12 cellular contexts compared by ENCODE assay signal in the genomic region with DNA sequence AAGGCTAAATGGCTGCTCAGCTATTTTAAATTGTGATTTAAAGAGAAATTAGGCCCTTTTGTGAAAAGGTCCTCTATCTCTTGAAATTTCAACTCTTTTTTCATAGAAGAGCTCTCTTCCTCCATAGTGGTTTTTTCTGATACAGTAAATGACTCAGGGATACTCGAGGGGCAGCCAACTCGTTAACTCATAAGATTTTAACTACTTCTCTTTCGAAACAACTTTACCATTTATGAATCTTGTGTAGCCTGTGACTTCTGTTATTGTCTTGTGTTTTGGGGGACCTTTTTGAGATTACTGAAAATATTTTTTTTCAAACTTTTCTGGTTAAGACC. TPM values are rescaled to one million over a fixed set of nuclear protein-coding genes. Genes with fewer than 3 reads are reported as not detected.
A peak's percentile ranks its signal among the peaks of the same experiment; 100 is the strongest.
DNase-seq lines count a peak whose midpoint lies in the region; ATAC-seq and TF ChIP-seq lines count a peak whose summit lies in the region.
"Had no signal": no experiment of that assay in that cellular context is flagged by ENCODE, and none has a peak within 500 bp of the region (broad histone marks: within the 10 kb centered on the region; RNA-seq: fewer than 3 reads in every experiment).

No MANE protein-coding gene starts in this region.

- H3K36me3 Mint-ChIP-seq in activated CD4-positive, alpha-beta T cell treated with anti-CD3 and anti-CD28 coated beads for 36 hours (ENCODE audit: low read depth): peaks cover 56% of the 10 kb centered on the region
- H3K36me3 Mint-ChIP-seq in dendritic cell treated with granulocyte-macrophage colony-stimulating factor and Interleukin-4, amounts not matched to agents 40 ng/mL and 50 ng/mL, for 4 days (ENCODE audit: low read depth): peaks cover 51% of the 10 kb centered on the region
- H3K36me3 Mint-ChIP-seq in stimulated activated memory B cell treated with anti-CD40 and anti-IgM and Interleukin-4, amounts not matched to agents 10 μg/mL and 1 μg/mL and 100 μg/mL, for 72 hours: peaks cover 69% of the 10 kb centered on the region

- TF ChIP-seq CTCF in NB4 (IDR thresholded peaks at IDR 0.05; ENCODE audit: low read depth, low read length) (no peak), lower leg skin (IDR thresholded peaks at IDR 0.05) (no peak)

- no peak for ATAC-seq in activated CD4-positive, alpha-beta T cell treated with anti-CD3 and anti-CD28 coated beads for 36 hours
- no peak for ATAC-seq in stimulated activated memory B cell treated with anti-CD40 and anti-IgM and Interleukin-4, amounts not matched to agents 10 μg/mL and 1 μg/mL and 100 μg/mL, for 72 hours

- intact Hi-C loops in activated CD4-positive, alpha-beta T cell treated with anti-CD3 and anti-CD28 coated beads for 36 hours (cut with DNase I, micrococcal nuclease): loop anchor here in 1 of 2 experiments (5.0 kb wide), 1 partner anchor 34 kb away; no protein-coding TSS in a partner anchor
- intact Hi-C loops in dendritic cell treated with granulocyte-macrophage colony-stimulating factor and Interleukin-4, amounts not matched to agents 40 ng/mL and 50 ng/mL, for 4 days (cut with micrococcal nuclease): loop anchor here (5.0 kb wide), 1 partner anchor 34 kb away; no protein-coding TSS in a partner anchor
- intact Hi-C loops in posterior cingulate gyrus (cut with DNase I): no loop called here
- intact Hi-C loops in lower leg skin (cut with DNase I; ENCODE audit: low total_unique reads): no loop called here

- peaks cover 78% of the 10 kb centered on the region for H3K4me1 Mint-ChIP-seq in activated CD4-positive, alpha-beta T cell treated with anti-CD3 and anti-CD28 coated beads for 36 hours
- H3K4me1 Mint-ChIP-seq in dendritic cell treated with granulocyte-macrophage colony-stimulating factor and Interleukin-4, amounts not matched to agents 40 ng/mL and 50 ng/mL, for 4 days (ENCODE audit: low read depth): peaks cover 89% of the 10 kb centered on the region
- H3K4me1 Mint-ChIP-seq in stimulated activated memory B cell treated with anti-CD40 and anti-IgM and Interleukin-4, amounts not matched to agents 10 μg/mL and 1 μg/mL and 100 μg/mL, for 72 hours: peaks cover 97% of the 10 kb centered on the region

- DNase-seq in activated CD4-positive, alpha-beta T cell treated with anti-CD3 and anti-CD28 coated beads for 36 hours: no peak
- DNase-seq in activated CD4-positive, alpha-beta T cell treated with anti-CD3 and anti-CD28 coated beads for 48 hours: no peak
- DNase-seq in NB4 (ENCODE audit: low read depth) (peak; percentile 77), posterior cingulate gyrus (no peak), lower leg skin (ENCODE audit: low spot score in 2 of 2) (no peak)
- DNase-seq in activated naive CD4-positive, alpha-beta T cell treated with Interleukin-2 at 50 U/mL for 16 hours: no peak
- DNase-seq: 8988T, kidney, NCI-H1694 treated with DMSO at 0.1 percent for 48 hours, nucleus accumbens had no signal

- CTCF ChIA-PET in activated CD4-positive, alpha-beta T cell treated with anti-CD3 and anti-CD28 coated beads for 36 hours (lab: Charles Lee): interaction anchor here (0.9 to 1.0 kb wide), 2 partner anchors 64 to 102 kb away, joined by 3 to 4 read pairs; no protein-coding TSS in a partner anchor

- H3K27ac Mint-ChIP-seq in activated CD4-positive, alpha-beta T cell treated with anti-CD3 and anti-CD28 coated beads for 36 hours: peak overlapping the region; percentile 51
- H3K27ac Mint-ChIP-seq in dendritic cell treated with granulocyte-macrophage colony-stimulating factor and Interleukin-4, amounts not matched to agents 40 ng/mL and 50 ng/mL, for 4 days: peak overlapping the region; percentile 64
- peak overlapping the region; percentile 87 for H3K27ac Mint-ChIP-seq in stimulated activated memory B cell treated with anti-CD40 and anti-IgM and Interleukin-4, amounts not matched to agents 10 μg/mL and 1 μg/mL and 100 μg/mL, for 72 hours

- peaks cover 2% of the 10 kb centered on the region for H3K9me3 Mint-ChIP-seq in activated CD4-positive, alpha-beta T cell treated with anti-CD3 and anti-CD28 coated beads for 36 hours (ENCODE audit: low read depth)
- peaks cover 13% of the 10 kb centered on the region for H3K9me3 Mint-ChIP-seq in dendritic cell treated with granulocyte-macrophage colony-stimulating factor and Interleukin-4, amounts not matched to agents 40 ng/mL and 50 ng/mL, for 4 days
- H3K9me3 Mint-ChIP-seq in stimulated activated memory B cell treated with anti-CD40 and anti-IgM and Interleukin-4, amounts not matched to agents 10 μg/mL and 1 μg/mL and 100 μg/mL, for 72 hours: peaks cover 6% of the 10 kb centered on the region

- H3K27me3 Mint-ChIP-seq in activated CD4-positive, alpha-beta T cell treated with anti-CD3 and anti-CD28 coated beads for 36 hours: no peaks in the 10 kb centered on the region
- H3K27me3 Mint-ChIP-seq in dendritic cell treated with granulocyte-macrophage colony-stimulating factor and Interleukin-4, amounts not matched to agents 40 ng/mL and 50 ng/mL, for 4 days: no peaks in the 10 kb centered on the region
- H3K27me3 Mint-ChIP-seq in stimulated activated memory B cell treated with anti-CD40 and anti-IgM and Interleukin-4, amounts not matched to agents 10 μg/mL and 1 μg/mL and 100 μg/mL, for 72 hours: no peaks in the 10 kb centered on the region

- no peak for TF ChIP-seq POLR2A in NB4 (IDR thresholded peaks at IDR 0.05; ENCODE audit: extremely low read depth, insufficient read length)
- no peak for TF ChIP-seq POLR2A in lower leg skin (IDR thresholded peaks at IDR 0.05)

- no peak overlapping the region for H3K4me3 Mint-ChIP-seq in activated CD4-positive, alpha-beta T cell treated with anti-CD3 and anti-CD28 coated beads for 36 hours
- H3K4me3 Mint-ChIP-seq in dendritic cell treated with granulocyte-macrophage colony-stimulating factor and Interleukin-4, amounts not matched to agents 40 ng/mL and 50 ng/mL, for 4 days: no peak overlapping the region
- H3K4me3 Mint-ChIP-seq in stimulated activated memory B cell treated with anti-CD40 and anti-IgM and Interleukin-4, amounts not matched to agents 10 μg/mL and 1 μg/mL and 100 μg/mL, for 72 hours: peak overlapping the region; percentile 5

- 40 to 53% methylated on average over 3 of the region's 3 CpGs for WGBS in lower leg skin, 2 donors

- POLR2A ChIA-PET in activated CD4-positive, alpha-beta T cell treated with anti-CD3 and anti-CD28 coated beads for 36 hours (lab: Charles Lee): no interaction called here

- H3K4me3 ChIP-seq in NB4 (ENCODE audit: low read depth, low read length) (no peak overlapping the region), lower leg skin (ENCODE audit: low read depth, poor library complexity, severe bottlenecking) (no peak overlapping the region)

RNA-seq across cellular contexts. Expression of a gene that starts 11.3 kb away (rescaled TPM):
- 10 to 100 TPM; 54.6 to 59.7 TPM for total RNA-seq in activated CD4-positive, alpha-beta T cell treated with anti-CD3 and anti-CD28 coated beads for 36 hours
- 10 to 100 TPM; 81.6 to 89.8 (median 88.0) TPM for total RNA-seq in lower leg skin
